ENCODE assay signal across 1 cellular context in the genomic region with DNA sequence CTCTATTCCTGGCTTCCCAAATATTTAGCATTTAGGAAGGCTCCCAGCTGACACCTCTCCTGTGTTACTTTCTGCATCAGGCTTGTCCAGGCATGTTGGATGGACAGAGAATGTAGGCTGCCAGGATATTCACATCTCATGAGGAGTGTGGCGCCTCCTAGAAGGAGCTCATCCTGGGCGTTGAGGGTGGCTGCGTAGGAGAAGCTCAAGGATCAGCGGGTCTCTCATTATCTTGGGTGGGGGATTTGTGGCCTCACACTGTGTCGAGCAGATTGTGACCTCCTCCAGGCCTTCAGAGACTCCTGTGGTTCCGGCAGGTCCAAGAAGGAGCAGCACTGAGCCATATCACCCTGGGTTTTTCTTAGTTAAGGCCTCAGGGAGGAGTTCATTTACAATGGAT.
TF ChIP-seq lines count a peak whose summit lies in the region.

No MANE protein-coding gene starts in this region.

TF ChIP-seq in HCT116, 20 proteins besides CTCF, POLR2A, EP300 and RAD21:
- no peak for TF ChIP-seq MAX (IDR thresholded peaks at IDR 0.05)
- TF ChIP-seq SIN3A (IDR thresholded peaks at IDR 0.05; ENCODE audit: low read depth): no peak
- TF ChIP-seq YY1 (IDR thresholded peaks at IDR 0.05; ENCODE audit: extremely low read depth, insufficient replicate concordance, low read depth, low read length): no peak
- no peak for TF ChIP-seq ELF1 (IDR thresholded peaks at IDR 0.05; ENCODE audit: borderline replicate concordance, low read depth)
- TF ChIP-seq SRF (IDR thresholded peaks at IDR 0.05; ENCODE audit: low read depth): no peak
- TF ChIP-seq FOSL1 (IDR thresholded peaks at IDR 0.05; ENCODE audit: low read depth): no peak
- TF ChIP-seq EGR1 (IDR thresholded peaks at IDR 0.05; ENCODE audit: low read depth): no peak
- TF ChIP-seq, protein P1, sequence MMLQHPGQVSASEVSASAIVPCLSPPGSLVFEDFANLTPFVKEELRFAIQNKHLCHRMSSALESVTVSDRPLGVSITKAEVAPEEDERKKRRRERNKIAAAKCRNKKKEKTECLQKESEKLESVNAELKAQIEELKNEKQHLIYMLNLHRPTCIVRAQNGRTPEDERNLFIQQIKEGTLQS (IDR thresholded peaks at IDR 0.05): no peak
- no peak for TF ChIP-seq SP1 (IDR thresholded peaks at IDR 0.05; ENCODE audit: low read depth)
- no peak for TF ChIP-seq EZH2 (IDR thresholded peaks at IDR 0.05)
- TF ChIP-seq CEBPB (IDR thresholded peaks at IDR 0.05; ENCODE audit: low read depth): no peak
